ENCODE assay signal across 20 cellular contexts in genomic region chr1:20261095-20261494, GRCh38. TPM values are rescaled to one million over a fixed set of nuclear protein-coding genes. Genes with fewer than 3 reads are reported as not detected.
DNase-seq lines count a peak whose midpoint lies in the region; ATAC-seq and TF ChIP-seq lines count a peak whose summit lies in the region.
"Had no signal": no experiment of that assay in that cellular context is flagged by ENCODE, and none has a peak within 500 bp of the region (broad histone marks: within the 10 kb centered on the region; RNA-seq: fewer than 3 reads in every experiment).

No MANE protein-coding gene starts in this region.

- no peak for DNase-seq in left ventricle myocardium superior
- no peak for DNase-seq in left cardiac atrium
- DNase-seq in fibroblast of mammary gland (ENCODE audit: low read depth), result peak; percentile 25
- DNase-seq in globus pallidus (ENCODE audit: low spot score), result no peak
- DNase-seq: C1 segment of cervical spinal cord; Calu3; CD4-positive, alpha-beta memory T cell; COR-L47; DMS53; DMS79 treated with DMSO at 0.1 percent for 48 hours; GF-D8; GOT3; HFFc6 had no signal

- H3K4me1 ChIP-seq in rectal smooth muscle tissue (ENCODE audit: control insufficient read depth, insufficient read depth, low read length), result no peaks in the 10 kb centered on the region
- H3K4me1 ChIP-seq: HAP-1 had no signal

- no peak overlapping the region for H3K4me3 ChIP-seq in fibroblast of mammary gland (ENCODE audit: control insufficient read depth, low read depth, low read length)
- H3K4me3 ChIP-seq in rectal smooth muscle tissue (ENCODE audit: low read length), result no peak overlapping the region
- H3K4me3 ChIP-seq: HAP-1 had no signal

- ATAC-seq in left ventricle myocardium superior (peak; percentile 33), left cardiac atrium (no peak), HG02610 (IDR thresholded peaks at IDR 0.05; ENCODE audit: unreplicated experiment) (no peak)

- H3K9ac ChIP-seq in rectal smooth muscle tissue (ENCODE audit: low read length), result no peak overlapping the region

- peak overlapping the region; percentile 67 for H3K27ac ChIP-seq in rectal smooth muscle tissue (ENCODE audit: low read depth, low read length)

- no peaks in the 10 kb centered on the region for H3K27me3 ChIP-seq in rectal smooth muscle tissue (ENCODE audit: control insufficient read depth, insufficient read depth, low read length)

- intact Hi-C loops in left ventricle myocardium superior (cut with micrococcal nuclease) (no loop called here), left cardiac atrium (cut with DNase I) (no loop called here)

- TF ChIP-seq CTCF in fibroblast of mammary gland (conservative IDR thresholded peaks at IDR 0.05; ENCODE audit: control insufficient read depth, insufficient read depth, low read depth, low read length), result no peak

- no peaks in the 10 kb centered on the region for H3K36me3 ChIP-seq in rectal smooth muscle tissue (ENCODE audit: control insufficient read depth, insufficient read depth, low read length)
- H3K36me3 ChIP-seq: HAP-1 had no signal

RNA-seq across cellular contexts. Expression of gene VWA5B1, which starts 29.6 kb away (rescaled TPM):
- total RNA-seq in left ventricle myocardium superior (not detected), left cardiac atrium (under 1 TPM; 0.06 to 0.16 TPM)
- total RNA-seq: A172, A673, Calu3, Daoy, G401, HFFc6 had no signal
